1 cellular context compared by ENCODE assay signal in the genomic region with DNA sequence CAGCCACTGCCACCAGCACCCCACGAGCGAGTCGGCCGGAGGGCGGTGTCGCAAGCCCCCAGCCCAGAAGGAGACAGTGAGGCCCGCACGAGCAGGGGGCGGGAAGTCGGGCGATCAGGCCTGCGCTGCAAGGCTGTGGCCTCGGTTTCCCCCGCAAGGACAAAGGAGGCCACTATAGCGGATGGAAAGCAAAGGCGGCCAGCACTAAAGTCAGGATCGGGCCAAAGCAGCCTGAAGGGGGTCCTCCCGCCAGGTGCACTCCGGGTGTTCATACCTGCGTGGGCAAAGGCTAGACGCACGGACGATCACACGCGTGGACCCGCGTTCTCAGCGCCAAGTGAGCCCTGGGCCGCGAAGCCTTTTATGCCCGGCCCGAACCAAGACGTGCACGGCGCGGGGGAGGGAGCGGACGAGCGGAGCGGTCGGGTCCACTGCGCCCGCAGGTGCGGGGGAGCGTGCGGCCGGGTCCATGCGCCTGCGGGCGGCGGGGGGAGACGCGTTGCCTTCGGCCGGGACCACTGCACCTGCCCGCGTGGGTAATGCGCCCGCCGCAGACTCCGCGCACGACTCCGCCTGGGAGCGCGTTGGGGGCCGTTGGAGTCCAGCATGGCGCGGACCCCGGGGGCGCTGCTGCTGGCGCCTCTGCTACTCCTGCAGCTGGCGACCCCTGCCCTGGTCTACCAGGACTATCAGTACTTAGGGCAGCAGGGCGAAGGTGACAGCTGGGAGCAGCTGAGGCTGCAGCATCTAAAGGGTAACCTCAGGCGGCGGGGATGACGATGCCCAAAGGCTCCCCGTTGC.
TF ChIP-seq lines count a peak whose summit lies in the region.

A gene (minus strand): TSS at position 335 of the 801 bp plus-strand sequence. CDS start 539 bp downstream, outside the sequence.
A gene (plus strand): TSS at position 604 of the 801 bp plus-strand sequence. CDS start 3 bp downstream, at position 607.

TF ChIP-seq in endothelial cell of umbilical vein, 7 proteins besides CTCF, POLR2A, EP300 and RAD21 (continued from another document):
- TF ChIP-seq, protein P1, sequence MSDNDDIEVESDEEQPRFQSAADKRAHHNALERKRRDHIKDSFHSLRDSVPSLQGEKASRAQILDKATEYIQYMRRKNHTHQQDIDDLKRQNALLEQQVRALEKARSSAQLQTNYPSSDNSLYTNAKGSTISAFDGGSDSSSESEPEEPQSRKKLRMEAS (IDR thresholded peaks at IDR 0.05; ENCODE audit: insufficient read depth, insufficient read length), result no peak
TF ChIP-seq in endothelial cell of umbilical vein: peak in this region for 1.
